ENCODE assay signal across 1 cellular context in genomic region chr16:77223184-77223583, GRCh38.
TF ChIP-seq lines count a peak whose summit lies in the region.

No MANE protein-coding gene starts in this region.

TF ChIP-seq in K562, 482 proteins besides CTCF, POLR2A, EP300 and RAD21 (continued from another document and continues in another):
- TF ChIP-seq TFAP4 (CRISPR knock-in tag; IDR thresholded peaks at IDR 0.05; ENCODE audit: borderline replicate concordance) (peak; percentile 34; the same call in 1 of the 2 replicates), PATZ1 (CRISPR knock-in tag; IDR thresholded peaks at IDR 0.05; ENCODE audit: borderline replicate concordance) (no peak), CREB3 (tag; conservative IDR thresholded peaks at IDR 0.05; ENCODE audit: low read depth) (no peak), SMAD4 (CRISPR knock-in tag; conservative IDR thresholded peaks at IDR 0.05) (no peak), ZNF780A (CRISPR knock-in tag; IDR thresholded peaks at IDR 0.05) (no peak), MYC (IDR thresholded peaks at IDR 0.05; ENCODE audit: low read depth, low read length) (0 out of 2 replicates have a peak, but pooled peaks have one; percentile 17), MYC (CRISPR knock-in tag; IDR thresholded peaks at IDR 0.05; ENCODE audit: borderline replicate concordance, low read depth) (no peak), GABPB1 (CRISPR knock-in tag; IDR thresholded peaks at IDR 0.05) (peak; percentile 73; the same call in 1 of the 2 replicates), MIER1 (IDR thresholded peaks at IDR 0.05; ENCODE audit: low read depth) (no peak), PTBP1 (IDR thresholded peaks at IDR 0.05; ENCODE audit: low read depth, low read length) (no peak), CEBPB (tag; IDR thresholded peaks at IDR 0.05) (no peak), REST (CRISPR knock-in tag; IDR thresholded peaks at IDR 0.05; ENCODE audit: low read depth) (no peak), HNRNPK (IDR thresholded peaks at IDR 0.05; ENCODE audit: low read depth, low read length, poor library complexity, severe bottlenecking) (no peak), NKRF (IDR thresholded peaks at IDR 0.05; ENCODE audit: borderline replicate concordance) (no peak), SMAD1 (IDR thresholded peaks at IDR 0.05; ENCODE audit: low read depth, low read length, partially characterized antibody) (no peak), TAF7 (tag; IDR thresholded peaks at IDR 0.05) (no peak), ZNF584 (CRISPR knock-in tag; IDR thresholded peaks at IDR 0.05; ENCODE audit: low read depth) (no peak), ZNF174 (CRISPR knock-in tag; IDR thresholded peaks at IDR 0.05) (no peak), NR0B1 (IDR thresholded peaks at IDR 0.05; ENCODE audit: partially characterized antibody) (no peak), OTX1 (CRISPR knock-in tag; IDR thresholded peaks at IDR 0.05) (no peak), SP1 (CRISPR knock-in tag; IDR thresholded peaks at IDR 0.05) (no peak), CREM (IDR thresholded peaks at IDR 0.05; ENCODE audit: low read depth) (peak; percentile 25; the same call in 1 of the 2 replicates), HINFP (tag; conservative IDR thresholded peaks at IDR 0.05; ENCODE audit: low read depth) (no peak), STAT6 (CRISPR knock-in tag; IDR thresholded peaks at IDR 0.05) (no peak), KLF16 (IDR thresholded peaks at IDR 0.05) (no peak), CTCFL (IDR thresholded peaks at IDR 0.05; ENCODE audit: borderline replicate concordance, insufficient read depth, low read depth, low read length, poor library complexity, severe bottlenecking) (peak; percentile 45), GABPA (tag; conservative IDR thresholded peaks at IDR 0.05; ENCODE audit: low read depth) (peak; percentile 78), MBD1 (CRISPR knock-in tag; IDR thresholded peaks at IDR 0.05) (no peak), RFX5 (IDR thresholded peaks at IDR 0.05; ENCODE audit: low read depth, low read length) (no peak), PML (IDR thresholded peaks at IDR 0.05; ENCODE audit: low read length) (no peak), VEZF1 (CRISPR knock-in tag; IDR thresholded peaks at IDR 0.05) (no peak), ZNF561 (CRISPR knock-in tag; conservative IDR thresholded peaks at IDR 0.05) (no peak), ETS2 (tag; IDR thresholded peaks at IDR 0.05; ENCODE audit: borderline replicate concordance, poor library complexity, severe bottlenecking) (no peak), TRIM28 (IDR thresholded peaks at IDR 0.05) (no peak), SLC30A9 (CRISPR knock-in tag; IDR thresholded peaks at IDR 0.05) (no peak), ZNF778 (CRISPR knock-in tag; IDR thresholded peaks at IDR 0.05) (no peak), CHD1 (IDR thresholded peaks at IDR 0.05; ENCODE audit: low read length) (no peak), LARP7 (IDR thresholded peaks at IDR 0.05) (no peak), KAT2B (IDR thresholded peaks at IDR 0.05; ENCODE audit: low read depth, low read length) (no peak), TBL1XR1 (IDR thresholded peaks at IDR 0.05; ENCODE audit: low read length in 2 of 2) (no peak)
